In the genomic region with DNA sequence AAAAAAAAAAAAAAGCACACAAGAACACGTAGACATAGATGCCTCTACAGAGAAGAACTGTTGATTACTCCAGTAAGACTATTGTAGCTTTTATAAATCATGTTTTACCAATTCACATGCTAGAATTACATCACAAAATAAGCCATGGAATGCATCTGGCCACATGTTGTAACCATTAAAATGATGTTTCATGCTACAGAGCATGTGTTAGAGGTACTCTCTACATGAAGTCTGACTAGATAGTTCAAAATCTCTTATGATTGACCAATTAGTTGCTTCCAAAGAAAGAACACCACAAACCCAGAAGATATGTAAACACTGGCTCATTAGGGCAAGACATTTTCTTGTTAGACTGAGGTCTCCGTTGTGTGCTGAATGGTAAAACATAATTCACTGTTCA, we compare ENCODE assay signal across 26 cellular contexts.
DNase-seq lines count a peak whose midpoint lies in the region; ATAC-seq and TF ChIP-seq lines count a peak whose summit lies in the region.
"Had no signal": no experiment of that assay in that cellular context is flagged by ENCODE, and none has a peak within 500 bp of the region (broad histone marks: within the 10 kb centered on the region; RNA-seq: fewer than 3 reads in every experiment).

No MANE protein-coding gene starts in this region.

- H3K4me1 ChIP-seq in neuronal stem cell (ENCODE audit: control insufficient read depth in 2 of 2, insufficient read depth in 1 of 2, low read depth in 1 of 2, low read length in 2 of 2) = peaks cover 0 to 6% of the 10 kb centered on the region in 2 donors
- H3K4me1 ChIP-seq: ascending aorta, Peyer's patch, spleen, testis, vagina had no signal

- no peak overlapping the region for H2BK15ac ChIP-seq in neuronal stem cell (ENCODE audit: low read length)

- POLR2A ChIA-PET in HEK293T (lab: Yijun Ruan, JAX) = no interaction called here

- CTCF ChIA-PET in HEK293T (lab: Yijun Ruan, JAX) = no interaction called here

- H3K9ac ChIP-seq in neuronal stem cell (ENCODE audit: low read depth, low read length, poor library complexity) = no peak overlapping the region

- H3K36me3 ChIP-seq in neuronal stem cell (replicated peaks in 1 of 2; ENCODE audit: control insufficient read depth in 2 of 2, insufficient read depth in 2 of 2, low read length in 2 of 2) = no peaks in the 10 kb centered on the region
- H3K36me3 ChIP-seq: ascending aorta, Peyer's patch, spleen, vagina had no signal

- no peak overlapping the region for H3K4ac ChIP-seq in neuronal stem cell (ENCODE audit: low read length)

- H3K14ac ChIP-seq in neuronal stem cell (ENCODE audit: low read length) = no peak overlapping the region

- H3K4me3 ChIP-seq in neuronal stem cell (ENCODE audit: low read length in 2 of 2) = no peak overlapping the region
- H3K4me3 ChIP-seq: ascending aorta, Peyer's patch, spleen, testis, vagina had no signal

- H2AK5ac ChIP-seq in neuronal stem cell (ENCODE audit: low read depth, low read length) = no peak overlapping the region

- no peak overlapping the region for H3K23ac ChIP-seq in neuronal stem cell (ENCODE audit: low read depth, low read length, poor library complexity)

- ATAC-seq in HG02840 (IDR thresholded peaks at IDR 0.05; ENCODE audit: low FRiP score, unreplicated experiment) = no peak
- ATAC-seq: activated T-helper 17 cell treated with anti-CD3 and anti-CD28 coated beads, Interleukin-2, amount 50 U/mL, for 72 hours; left lobe of liver; naive thymus-derived CD4-positive, alpha-beta T cell; stimulated activated memory B cell treated with anti-CD40 and anti-IgM and Interleukin-4, amounts not matched to agents 10 μg/mL and 1 μg/mL and 100 μg/mL, for 72 hours; T-cell had no signal

- no peaks in the 10 kb centered on the region for H3K79me1 ChIP-seq in neuronal stem cell (ENCODE audit: low read depth, low read length)

- in situ Hi-C loops in GM13976 (cut with MboI; ENCODE audit: low sequenced_read_pairs, unreplicated experiment) = no loop called here

- no peak overlapping the region for H2BK12ac ChIP-seq in neuronal stem cell (ENCODE audit: low read length)

- WGBS in neuronal stem cell (ENCODE audit: extremely low coverage in 2 of 2, insufficient read length in 2 of 2, insufficient replicate concordance in 1 of 2), 2 donors = no CpG with 5 or more reads among the region's 2 CpGs

- no peaks in the 10 kb centered on the region for H3K9me3 ChIP-seq in neuronal stem cell (replicated peaks in 1 of 2; ENCODE audit: control insufficient read depth in 2 of 2, insufficient read depth in 1 of 2, low read depth in 1 of 2, low read length in 2 of 2)
- H3K9me3 ChIP-seq: ascending aorta, Peyer's patch, testis, vagina had no signal

- no peak for TF ChIP-seq CTCF in GM13976 (IDR thresholded peaks at IDR 0.05; ENCODE audit: borderline replicate concordance, control extremely low read depth, extremely low read depth, insufficient read depth, missing control alignments)

- H3K4me2 ChIP-seq in neuronal stem cell (ENCODE audit: insufficient read depth, low read length, poor library complexity, severe bottlenecking) = no peak overlapping the region

- H3K27me3 ChIP-seq in neuronal stem cell (ENCODE audit: control insufficient read depth in 3 of 3, insufficient read depth in 3 of 3, low read depth in 1 of 3, low read length in 3 of 3) = no peaks in the 10 kb centered on the region
- H3K27me3 ChIP-seq: ascending aorta, Peyer's patch, spleen, testis, vagina had no signal

- no peak overlapping the region for H2AFZ ChIP-seq in neuronal stem cell (ENCODE audit: low read length)

- peak; percentile 58 for DNase-seq in EH (ENCODE audit: low read depth)
- no peak for DNase-seq in HEK293T (ENCODE audit: extremely low spot score)
- peak; percentile 2 for DNase-seq in astrocyte of the hippocampus (ENCODE audit: low read depth, low spot score)
- no peak for DNase-seq in neuronal stem cell (ENCODE audit: low spot score)
- DNase-seq in GM13976 (ENCODE audit: low spot score) = no peak
- no peak for DNase-seq in medulla oblongata (ENCODE audit: extremely low spot score)
- DNase-seq: activated CD4-positive, alpha-beta T cell treated with anti-CD3 and anti-CD28 coated beads, Interleukin-2, amount 50 U/mL, for 48 hours; activated CD8-positive, alpha-beta memory T cell treated with anti-CD3 and anti-CD28 coated beads, Interleukin-2, amount 50 U/mL, for 4 hours; DMS153; GF-D8; KBM-7; naive thymus-derived CD4-positive, alpha-beta T cell; NCI-H1436 treated with DMSO at 0.1 percent for 48 hours; NCI-H2171; NCI-H524 treated with DMSO at 0.1 percent for 48 hours; Peyer's patch; spleen; stimulated activated CD4-positive, alpha-beta T cell treated with anti-CD3 and anti-CD28 coated beads, Interleukin-4, amount 100 ng/mL, for 1 hour; T-cell; testis had no signal

- H3K18ac ChIP-seq in neuronal stem cell (ENCODE audit: low read length) = no peak overlapping the region

- H2BK120ac ChIP-seq in neuronal stem cell (ENCODE audit: low read depth, low read length) = no peak overlapping the region

- no peak overlapping the region for H4K91ac ChIP-seq in neuronal stem cell (ENCODE audit: low read depth, low read length, poor library complexity)

- H2BK5ac ChIP-seq in neuronal stem cell (ENCODE audit: low read length) = no peak overlapping the region

- H3K27ac ChIP-seq in neuronal stem cell (replicated peaks; ENCODE audit: low read length) = peak overlapping the region; percentile 86
- H3K27ac ChIP-seq: ascending aorta, Peyer's patch, spleen, testis, vagina had no signal

- no peak overlapping the region for H4K8ac ChIP-seq in neuronal stem cell (ENCODE audit: low read depth, low read length)

TF ChIP-seq in HEK293T, 16 proteins besides CTCF, POLR2A, EP300 and RAD21:
- TF ChIP-seq BHLHE40 (IDR thresholded peaks at IDR 0.05; ENCODE audit: borderline replicate concordance) (no peak), L3MBTL2 (conservative IDR thresholded peaks at IDR 0.05) (0 out of 2 replicates have a peak, but pooled peaks have one; percentile 8), ZNF384 (IDR thresholded peaks at IDR 0.05) (no peak), TARDBP (IDR thresholded peaks at IDR 0.05) (no peak)
TF ChIP-seq in HEK293T: peak in this region for 1.

Comparison
In these comparisons a context has a peak if more than half of its experiments do, and no peak if none do; other contexts are left out.
1. DNase-seq: peak in EH (single experiment) and astrocyte of the hippocampus (single experiment); none in HEK293T (single experiment), neuronal stem cell (single experiment), GM13976 (single experiment) and medulla oblongata (single experiment).